ENCODE assay signal across 16 cellular contexts in genomic region chr1:182716740-182717720, GRCh38. TPM values are rescaled to one million over a fixed set of nuclear protein-coding genes. Genes with fewer than 3 reads are reported as not detected.
DNase-seq lines count a peak whose midpoint lies in the region; ATAC-seq, FAIRE-seq and TF ChIP-seq lines count a peak whose summit lies in the region.
"Had no signal": no experiment of that assay in that cellular context is flagged by ENCODE, and none has a peak within 500 bp of the region (broad histone marks: within the 10 kb centered on the region; RNA-seq: fewer than 3 reads in every experiment).

No MANE protein-coding gene starts in this region.

- no peaks in the 10 kb centered on the region for H3K9me2 ChIP-seq in Karpas-422 (replicated peaks; ENCODE audit: insufficient read depth, low read length)

- H3K4me1 Mint-ChIP-seq in activated CD4-positive, alpha-beta T cell treated with anti-CD3 and anti-CD28 coated beads, Interleukin-2, amount 10 ng/mL, durations not matched to agents 24 days and 14 days: peaks cover 42% of the 10 kb centered on the region

- no peaks in the 10 kb centered on the region for H3K9me3 Mint-ChIP-seq in activated CD4-positive, alpha-beta T cell treated with anti-CD3 and anti-CD28 coated beads, Interleukin-2, amount 10 ng/mL, durations not matched to agents 24 days and 14 days

- no peaks in the 10 kb centered on the region for H3K36me3 ChIP-seq in Karpas-422 (ENCODE audit: insufficient read depth, low read length)

- H3K79me2 ChIP-seq in Karpas-422 (ENCODE audit: low read length): no peaks in the 10 kb centered on the region

- no peak overlapping the region for H3K27ac ChIP-seq in Karpas-422 (ENCODE audit: low read length)

- H3K27me3 Mint-ChIP-seq in activated CD4-positive, alpha-beta T cell treated with anti-CD3 and anti-CD28 coated beads, Interleukin-2, amount 10 ng/mL, durations not matched to agents 24 days and 14 days: no peaks in the 10 kb centered on the region
- H3K27me3 Mint-ChIP-seq: progenitor cell of endocrine pancreas had no signal

- DNase-seq in activated CD4-positive, alpha-beta T cell treated with anti-CD3 and anti-CD28 coated beads, Interleukin-2, amount 10 ng/mL, durations not matched to agents 24 days and 14 days: no peak
- DNase-seq in activated CD4-positive, alpha-beta T cell treated with anti-CD3 and anti-CD28 coated beads, Interleukin-2, amount 50 U/mL, for 1 hour: no peak
- DNase-seq in Karpas-422: no peak
- DNase-seq in germinal center (ENCODE audit: low spot score): peak; percentile 18
- DNase-seq in stimulated activated CD8-positive, alpha-beta memory T cell treated with anti-CD3 and anti-CD28 coated beads, Interleukin-4, amount 100 ng/mL, for 48 hours: no peak
- DNase-seq in NCI-H1092 (lab: John Stamatoyannopoulos, UW): no peak
- DNase-seq in H54 (ENCODE audit: insufficient read length, low spot score): no peak
- DNase-seq: ACHN; aorta; hypothalamus; stimulated activated CD4-positive, alpha-beta T cell treated with anti-CD3 and anti-CD28 coated beads, Interleukin-4, amount 100 ng/mL, for 1 hour had no signal

- H4K20me1 ChIP-seq in Karpas-422 (ENCODE audit: insufficient read depth, low read depth, low read length): no peaks in the 10 kb centered on the region

- peak overlapping the region; percentile 22 for H3K27ac Mint-ChIP-seq in activated CD4-positive, alpha-beta T cell treated with anti-CD3 and anti-CD28 coated beads, Interleukin-2, amount 10 ng/mL, durations not matched to agents 24 days and 14 days
- H3K27ac Mint-ChIP-seq: progenitor cell of endocrine pancreas had no signal

- FAIRE-seq in H54 (lab: Jason Lieb, UNC): no peak
- FAIRE-seq: endometrium had no signal

- H3K9me3 ChIP-seq in Karpas-422 (ENCODE audit: low read length): no peaks in the 10 kb centered on the region

- H2AFZ ChIP-seq in Karpas-422 (ENCODE audit: low read length): no peak overlapping the region

- no peaks in the 10 kb centered on the region for H3K27me3 ChIP-seq in Karpas-422 (ENCODE audit: low read length)

- H3K36me3 Mint-ChIP-seq in activated CD4-positive, alpha-beta T cell treated with anti-CD3 and anti-CD28 coated beads, Interleukin-2, amount 10 ng/mL, durations not matched to agents 24 days and 14 days (ENCODE audit: low read depth): no peaks in the 10 kb centered on the region

- peaks cover 21% of the 10 kb centered on the region for H3K4me1 ChIP-seq in Karpas-422 (ENCODE audit: low read length)

- H3K4me3 ChIP-seq in Karpas-422 (ENCODE audit: low read length): no peak overlapping the region

- no peak overlapping the region for H3K4me3 Mint-ChIP-seq in activated CD4-positive, alpha-beta T cell treated with anti-CD3 and anti-CD28 coated beads, Interleukin-2, amount 10 ng/mL, durations not matched to agents 24 days and 14 days

- peak; percentile 60 for ATAC-seq in GM19468 (IDR thresholded peaks at IDR 0.05; ENCODE audit: extremely low read depth, unreplicated experiment)

- peak overlapping the region; percentile 13 for H3K4me2 ChIP-seq in Karpas-422 (ENCODE audit: low read depth, low read length, poor library complexity, severe bottlenecking)

- intact Hi-C loops in activated CD4-positive, alpha-beta T cell treated with anti-CD3 and anti-CD28 coated beads, Interleukin-2, amount 10 ng/mL, durations not matched to agents 24 days and 14 days (cut with micrococcal nuclease): loop anchor here (10.0 kb wide), 1 partner anchor 472 kb away; no protein-coding TSS in a partner anchor

- H3K9ac ChIP-seq in Karpas-422 (ENCODE audit: low read length): no peak overlapping the region

- TF ChIP-seq POLR2A in H54 (IDR thresholded peaks at IDR 0.05; ENCODE audit: low read depth, low read length): no peak

RNA-seq across cellular contexts. Expression of gene RGS8, which starts 32.6 kb away (rescaled TPM):
- total RNA-seq in activated CD4-positive, alpha-beta T cell treated with anti-CD3 and anti-CD28 coated beads, Interleukin-2, amount 10 ng/mL, durations not matched to agents 24 days and 14 days: not detected in 2 replicates
- 20.5 and 25.5 TPM in 2 replicates for total RNA-seq in Karpas-422 (2014; rRNA removed; shearing (Covaris generic); ENCODE audit: low replicate concordance)
- total RNA-seq: lung microvascular endothelial cell, subcutaneous adipose tissue had no signal

Comparison
In these comparisons a context has a peak if more than half of its experiments do, and no peak if none do; other contexts are left out.
1. RNA of gene RGS8, which starts 32.6 kb away (total RNA-seq): 20.5 to 25.5 TPM in Karpas-422; not detected in activated CD4-positive, alpha-beta T cell treated with anti-CD3 and anti-CD28 coated beads, Interleukin-2, amount 10 ng/mL, durations not matched to agents 24 days and 14 days; every median in the first group is over 10 times any median in the second.